In the genomic region with DNA sequence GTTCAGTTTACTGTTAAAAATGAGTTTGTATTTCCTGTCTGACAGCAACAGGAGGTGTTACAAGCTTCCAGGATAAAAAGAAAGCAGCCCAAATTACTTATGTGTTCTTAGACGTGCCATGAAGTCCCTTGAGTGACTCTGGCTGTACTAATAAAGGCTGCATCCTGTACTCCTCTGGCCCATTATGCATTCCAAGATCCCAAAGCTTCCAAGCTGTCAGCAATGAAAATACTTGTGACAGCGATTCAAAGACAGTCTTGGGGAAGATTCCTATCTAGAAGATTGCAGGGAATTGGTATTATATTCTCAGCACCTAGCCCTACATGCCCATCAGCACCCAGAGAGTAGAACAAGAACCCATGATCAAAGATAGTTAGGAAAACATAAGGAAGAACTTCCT, we compare ENCODE assay signal across 9 cellular contexts.
"Had no signal": no experiment of that assay in that cellular context is flagged by ENCODE, and none has a peak within 500 bp of the region (broad histone marks: within the 10 kb centered on the region; RNA-seq: fewer than 3 reads in every experiment).

No MANE protein-coding gene starts in this region.

- DNase-seq: GM23248, GOT3, H7, H9, HCEC 1CT, HFFc6 had no signal

- H3K9ac ChIP-seq: GM23248 had no signal

- H2AFZ ChIP-seq: GM23248, GM23338 had no signal

- H3K9me3 ChIP-seq: HAP-1 had no signal

- H3K4me2 ChIP-seq: GM23338 had no signal

- H3K27ac ChIP-seq: GM23248 had no signal

- H3K4me1 ChIP-seq: HAP-1 had no signal

- H3K36me3 ChIP-seq: HAP-1 had no signal

- H3K4me3 ChIP-seq: GM23248, GM23338, HAP-1 had no signal

- ATAC-seq: GM23338, HCT116 had no signal
